Comparison of ENCODE assay signal across 7 cellular contexts in genomic region chr7:9127901-9128300, GRCh38.
"Had no signal": no experiment of that assay in that cellular context is flagged by ENCODE, and none has a peak within 500 bp of the region (broad histone marks: within the 10 kb centered on the region; RNA-seq: fewer than 3 reads in every experiment).

No MANE protein-coding gene starts in this region.

- H3K9me3 ChIP-seq: HAP-1 had no signal

- DNase-seq: H7, HFFc6 had no signal

- H3K4me3 ChIP-seq: GM23338, HAP-1 had no signal

- H3K4me2 ChIP-seq: GM23338 had no signal

- H2AFZ ChIP-seq: GM23338 had no signal

- H3K36me3 ChIP-seq: HAP-1 had no signal

- ATAC-seq: GM23338, HCT116, HepG2 had no signal

- H3K27ac ChIP-seq: HL-60 had no signal

- H3K4me1 ChIP-seq: HAP-1 had no signal
